Comparison of ENCODE assay signal across 26 cellular contexts in genomic region chr6:138727182-138727581, GRCh38.
"Had no signal": no experiment of that assay in that cellular context is flagged by ENCODE, and none has a peak within 500 bp of the region (broad histone marks: within the 10 kb centered on the region; RNA-seq: fewer than 3 reads in every experiment).

No MANE protein-coding gene starts in this region.

- H3K27ac Mint-ChIP-seq: activated CD4-positive, alpha-beta memory T cell treated with anti-CD3 and anti-CD28 coated beads, Interleukin-2, amount 10 ng/mL, durations not matched to agents 7 days and 5 days; activated CD4-positive, alpha-beta T cell treated with anti-CD3 and anti-CD28 coated beads, Interleukin-2, amount 10 ng/mL, durations not matched to agents 24 days and 14 days; activated naive CD4-positive, alpha-beta T cell treated with anti-CD3 and anti-CD28 coated beads for 36 hours; activated naive CD8-positive, alpha-beta T cell treated with anti-CD3 and anti-CD28 coated beads, Interleukin-2, amount 50 U/mL, for 24 hours; natural killer cell; progenitor cell of endocrine pancreas; stimulated activated effector memory CD8-positive, alpha-beta T cell treated with anti-CD3 and anti-CD28 coated beads, Interleukin-12 subunit alpha, Interleukin-12 subunit beta, amount 100 ng/mL, for 72 hours; T-helper 1 cell treated with Interleukin-12 subunit alpha and Interleukin-12 subunit beta and Interleukin-4 antibody, amounts not matched to agents 30 μg/mL and 1 μg/mL, for 36 hours; type B pancreatic cell had no signal

- DNase-seq: activated CD4-positive, alpha-beta memory T cell treated with anti-CD3 and anti-CD28 coated beads, Interleukin-2, amount 10 ng/mL, durations not matched to agents 7 days and 5 days; activated CD4-positive, alpha-beta T cell treated with anti-CD3 and anti-CD28 coated beads, Interleukin-2, amount 10 ng/mL, durations not matched to agents 24 days and 14 days; activated effector memory CD4-positive, alpha-beta T cell treated with Interleukin-2 at 50 U/mL for 16 hours; activated naive CD4-positive, alpha-beta T cell treated with anti-CD3 and anti-CD28 coated beads for 36 hours; activated naive CD8-positive, alpha-beta T cell treated with anti-CD3 and anti-CD28 coated beads, Interleukin-2, amount 50 U/mL, for 24 hours; activated T-cell treated with anti-CD3 and anti-CD28 coated beads, Interleukin-2, amount 50 U/mL, for 72 hours; colonic mucosa; esophagus squamous epithelium; left lung; midbrain; natural killer cell; retina; stimulated activated CD4-positive, alpha-beta T cell treated with anti-CD3 and anti-CD28 coated beads, Interleukin-2, amount 100 ng/mL, for 24 hours; stomach; T1000 had no signal

- H3K27me3 Mint-ChIP-seq: progenitor cell of endocrine pancreas, type B pancreatic cell had no signal

- H3K27ac ChIP-seq: ascending aorta, breast epithelium, colonic mucosa, esophagus squamous epithelium, left lung, stomach, suprapubic skin, vagina, VCaP had no signal

- H3K4me1 Mint-ChIP-seq: central memory CD8-positive, alpha-beta T cell; stimulated activated effector memory CD8-positive, alpha-beta T cell treated with anti-CD3 and anti-CD28 coated beads, Interleukin-12 subunit alpha, Interleukin-12 subunit beta, amount 100 ng/mL, for 72 hours had no signal

- H3K9me3 ChIP-seq: ascending aorta, breast epithelium, colonic mucosa, esophagus squamous epithelium, left lung, stomach, suprapubic skin, vagina had no signal

- H3K4me1 ChIP-seq: ascending aorta, breast epithelium, colonic mucosa, vagina had no signal

- ATAC-seq: activated CD4-positive, CD25-positive, alpha-beta regulatory T cell treated with anti-CD3 and anti-CD28 coated beads, Interleukin-2, amount 50 U/mL, for 24 hours; activated naive CD8-positive, alpha-beta T cell treated with anti-CD3 and anti-CD28 coated beads, Interleukin-2, amount 50 U/mL, for 24 hours; activated T-cell treated with anti-CD3 and anti-CD28 coated beads, Interleukin-2, amount 50 U/mL, for 72 hours; left lung; natural killer cell; stimulated activated effector memory CD8-positive, alpha-beta T cell treated with anti-CD3 and anti-CD28 coated beads, Interleukin-12 subunit alpha, Interleukin-12 subunit beta, amount 100 ng/mL, for 72 hours had no signal

- H3K4me3 Mint-ChIP-seq: activated CD4-positive, alpha-beta memory T cell treated with anti-CD3 and anti-CD28 coated beads, Interleukin-2, amount 10 ng/mL, durations not matched to agents 7 days and 5 days; activated CD4-positive, alpha-beta T cell treated with anti-CD3 and anti-CD28 coated beads, Interleukin-2, amount 10 ng/mL, durations not matched to agents 24 days and 14 days; activated naive CD4-positive, alpha-beta T cell treated with anti-CD3 and anti-CD28 coated beads for 36 hours; activated naive CD8-positive, alpha-beta T cell treated with anti-CD3 and anti-CD28 coated beads, Interleukin-2, amount 50 U/mL, for 24 hours; activated T-cell treated with anti-CD3 and anti-CD28 coated beads, Interleukin-2, amount 50 U/mL, for 72 hours; central memory CD8-positive, alpha-beta T cell; natural killer cell; stimulated activated effector memory CD8-positive, alpha-beta T cell treated with anti-CD3 and anti-CD28 coated beads, Interleukin-12 subunit alpha, Interleukin-12 subunit beta, amount 100 ng/mL, for 72 hours; T-helper 1 cell treated with Interleukin-12 subunit alpha and Interleukin-12 subunit beta and Interleukin-4 antibody, amounts not matched to agents 30 μg/mL and 1 μg/mL, for 36 hours; type B pancreatic cell had no signal

- H3K36me3 ChIP-seq: ascending aorta, breast epithelium, colonic mucosa, esophagus squamous epithelium, left lung, stomach, suprapubic skin, vagina had no signal

- H3K27me3 ChIP-seq: ascending aorta, breast epithelium, colonic mucosa, esophagus squamous epithelium, left lung, stomach, suprapubic skin, vagina had no signal

- H3K9me3 Mint-ChIP-seq: activated CD4-positive, alpha-beta memory T cell treated with anti-CD3 and anti-CD28 coated beads, Interleukin-2, amount 10 ng/mL, durations not matched to agents 7 days and 5 days; activated CD4-positive, alpha-beta T cell treated with anti-CD3 and anti-CD28 coated beads, Interleukin-2, amount 10 ng/mL, durations not matched to agents 24 days and 14 days; activated naive CD4-positive, alpha-beta T cell treated with anti-CD3 and anti-CD28 coated beads for 36 hours; central memory CD8-positive, alpha-beta T cell; natural killer cell; stimulated activated effector memory CD8-positive, alpha-beta T cell treated with anti-CD3 and anti-CD28 coated beads, Interleukin-12 subunit alpha, Interleukin-12 subunit beta, amount 100 ng/mL, for 72 hours; T-helper 1 cell treated with Interleukin-12 subunit alpha and Interleukin-12 subunit beta and Interleukin-4 antibody, amounts not matched to agents 30 μg/mL and 1 μg/mL, for 36 hours had no signal

- H3K36me3 Mint-ChIP-seq: natural killer cell; stimulated activated effector memory CD8-positive, alpha-beta T cell treated with anti-CD3 and anti-CD28 coated beads, Interleukin-12 subunit alpha, Interleukin-12 subunit beta, amount 100 ng/mL, for 72 hours; type B pancreatic cell had no signal

- H3K4me3 ChIP-seq: ascending aorta, breast epithelium, colonic mucosa, esophagus squamous epithelium, left lung, stomach, suprapubic skin, vagina had no signal
